ENCODE assay signal across 14 cellular contexts in genomic region chr7:64890761-64891666, GRCh38. TPM values are rescaled to one million over a fixed set of nuclear protein-coding genes. Genes with fewer than 3 reads are reported as not detected.
DNase-seq lines count a peak whose midpoint lies in the region; ATAC-seq and TF ChIP-seq lines count a peak whose summit lies in the region.
"Had no signal": no experiment of that assay in that cellular context is flagged by ENCODE, and none has a peak within 500 bp of the region (broad histone marks: within the 10 kb centered on the region; RNA-seq: fewer than 3 reads in every experiment).

No MANE protein-coding gene starts in this region.

- DNase-seq in CD8-positive, alpha-beta memory T cell = no peak
- DNase-seq in NCI-H446 (lab: John Stamatoyannopoulos, UW) = peak; percentile 33 to 68
- peak; percentile 72 for DNase-seq in coronary artery (ENCODE audit: low spot score)
- peak; percentile 87 for DNase-seq in osteoblast (ENCODE audit: insufficient read length, low spot score, missing footprints)
- DNase-seq in colonic mucosa = no peak
- no peak for DNase-seq in nephron progenitor cell
- DNase-seq in Kasumi-1 (lab: John Stamatoyannopoulos, UW) = no peak
- DNase-seq: effector memory CD8-positive, alpha-beta T cell; heart right ventricle; NCI-H226 had no signal

- no peak overlapping the region for H3K4me2 ChIP-seq in osteoblast (ENCODE audit: insufficient read depth, low read length)
- H3K4me2 ChIP-seq: BLaER1 treated with 17β-estradiol and CSF1 and Interleukin-3, amounts not matched to agents 10 nM and 100 nM had no signal

- peaks cover 0 to 6% (median 2%) of the 10 kb centered on the region in 3 donors for H3K36me3 Mint-ChIP-seq in CD8-positive, alpha-beta memory T cell
- no peaks in the 10 kb centered on the region for H3K36me3 Mint-ChIP-seq in nephron progenitor cell (ENCODE audit: low read depth)

- H3K9me3 Mint-ChIP-seq in CD8-positive, alpha-beta memory T cell = no peaks in the 10 kb centered on the region
- no peaks in the 10 kb centered on the region for H3K9me3 Mint-ChIP-seq in nephron progenitor cell
- H3K9me3 Mint-ChIP-seq: effector memory CD8-positive, alpha-beta T cell had no signal

- H3K9ac ChIP-seq in colonic mucosa (ENCODE audit: low read depth in 2 of 2, low read length in 2 of 2) = no peak overlapping the region
- H3K9ac ChIP-seq: BLaER1 treated with 17β-estradiol and CSF1 and Interleukin-3, amounts not matched to agents 10 nM and 100 nM had no signal

- no peaks in the 10 kb centered on the region for H3K4me1 ChIP-seq in CD8-positive, alpha-beta memory T cell (ENCODE audit: insufficient read depth, low read length)
- H3K4me1 ChIP-seq in osteoblast (ENCODE audit: insufficient read depth, low read length) (peaks cover 10% of the 10 kb centered on the region), colonic mucosa (no peaks in the 10 kb centered on the region)
- H3K4me1 ChIP-seq: BLaER1 treated with 17β-estradiol and CSF1 and Interleukin-3, amounts not matched to agents 10 nM and 100 nM had no signal

- intact Hi-C loops in colonic mucosa (cut with DNase I) = no loop called here

- H3K9me3 ChIP-seq in CD8-positive, alpha-beta memory T cell (ENCODE audit: low read length) = no peaks in the 10 kb centered on the region
- no peaks in the 10 kb centered on the region for H3K9me3 ChIP-seq in osteoblast (ENCODE audit: low read depth, low read length)
- H3K9me3 ChIP-seq in colonic mucosa = no peaks in the 10 kb centered on the region
- H3K9me3 ChIP-seq: heart right ventricle had no signal

- no peaks in the 10 kb centered on the region for H4K20me1 ChIP-seq in osteoblast (ENCODE audit: insufficient read depth, low read length)
- H4K20me1 ChIP-seq: BLaER1 treated with 17β-estradiol and CSF1 and Interleukin-3, amounts not matched to agents 10 nM and 100 nM had no signal

- no peak overlapping the region for H2AFZ ChIP-seq in osteoblast (ENCODE audit: low read length)

- H3K27ac Mint-ChIP-seq in CD8-positive, alpha-beta memory T cell = no peak overlapping the region
- no peak overlapping the region for H3K27ac Mint-ChIP-seq in nephron progenitor cell
- H3K27ac Mint-ChIP-seq: effector memory CD8-positive, alpha-beta T cell had no signal

- H3K4me3 Mint-ChIP-seq in CD8-positive, alpha-beta memory T cell = peak overlapping the region in 1 of 7 donors; percentile 24
- no peak overlapping the region for H3K4me3 Mint-ChIP-seq in nephron progenitor cell
- H3K4me3 Mint-ChIP-seq: effector memory CD8-positive, alpha-beta T cell had no signal

- no peak for ATAC-seq in HG03354 (IDR thresholded peaks at IDR 0.05; ENCODE audit: poor library complexity, severe bottlenecking, unreplicated experiment)
- ATAC-seq: effector memory CD8-positive, alpha-beta T cell; Panc1 had no signal

- POLR2A ChIA-PET in CD8-positive, alpha-beta memory T cell (lab: Charles Lee) = no interaction called here

- H3K79me2 ChIP-seq in osteoblast (ENCODE audit: insufficient read depth, low read length) = no peaks in the 10 kb centered on the region

- H3K27ac ChIP-seq in CD8-positive, alpha-beta memory T cell (ENCODE audit: low read depth, low read length) = peak overlapping the region; percentile 9
- peak overlapping the region in 1 of 2 donors; percentile 34 for H3K27ac ChIP-seq in coronary artery
- no peak overlapping the region for H3K27ac ChIP-seq in osteoblast (ENCODE audit: low read depth, low read length)
- no peak overlapping the region for H3K27ac ChIP-seq in colonic mucosa
- H3K27ac ChIP-seq: BLaER1 treated with 17β-estradiol and CSF1 and Interleukin-3, amounts not matched to agents 10 nM and 100 nM; heart right ventricle had no signal

- H3K4me1 Mint-ChIP-seq in CD8-positive, alpha-beta memory T cell = peaks cover 10 to 23% (median 11%) of the 10 kb centered on the region in 3 donors
- peaks cover 14% of the 10 kb centered on the region for H3K4me1 Mint-ChIP-seq in nephron progenitor cell

- peaks cover 39% of the 10 kb centered on the region in 2 donors for H3K27me3 Mint-ChIP-seq in CD8-positive, alpha-beta memory T cell
- peaks cover 72% of the 10 kb centered on the region for H3K27me3 Mint-ChIP-seq in nephron progenitor cell (ENCODE audit: low read depth, poor library complexity)

- no peak overlapping the region for H3K4me3 ChIP-seq in CD8-positive, alpha-beta memory T cell (ENCODE audit: low read length)
- no peak overlapping the region for H3K4me3 ChIP-seq in coronary artery
- H3K4me3 ChIP-seq in osteoblast (ENCODE audit: insufficient read depth, low read length) = no peak overlapping the region
- no peak overlapping the region for H3K4me3 ChIP-seq in colonic mucosa
- H3K4me3 ChIP-seq: BLaER1 treated with 17β-estradiol and CSF1 and Interleukin-3, amounts not matched to agents 10 nM and 100 nM; heart right ventricle; lung had no signal

- H3K36me3 ChIP-seq in CD8-positive, alpha-beta memory T cell (ENCODE audit: insufficient read depth, low read length) = no peaks in the 10 kb centered on the region
- H3K36me3 ChIP-seq in osteoblast (ENCODE audit: insufficient read depth, low read length) (no peaks in the 10 kb centered on the region), colonic mucosa (no peaks in the 10 kb centered on the region)
- H3K36me3 ChIP-seq: BLaER1 treated with 17β-estradiol and CSF1 and Interleukin-3, amounts not matched to agents 10 nM and 100 nM; heart right ventricle had no signal

- H3K27me3 ChIP-seq in CD8-positive, alpha-beta memory T cell (ENCODE audit: insufficient read depth, low read length, poor library complexity, severe bottlenecking) = no peaks in the 10 kb centered on the region
- H3K27me3 ChIP-seq in osteoblast (ENCODE audit: insufficient read depth, low read length) (no peaks in the 10 kb centered on the region), colonic mucosa (no peaks in the 10 kb centered on the region)

- TF ChIP-seq CTCF in coronary artery (IDR thresholded peaks at IDR 0.05) (no peak), osteoblast (IDR thresholded peaks at IDR 0.05; ENCODE audit: extremely low read depth, low read depth, low read length) (no peak), colonic mucosa (IDR thresholded peaks at IDR 0.05) (no peak), nephron progenitor cell (IDR thresholded peaks at IDR 0.05) (no peak)

- CTCF ChIA-PET in CD8-positive, alpha-beta memory T cell (lab: Charles Lee) = no interaction called here

RNA-seq across cellular contexts. Expression of gene ZNF273, which starts 12.1 kb away (rescaled TPM):
- 1 to 10 TPM; 6.8 to 7.1 TPM for total RNA-seq in CD8-positive, alpha-beta memory T cell
- 3.1 TPM for polyA plus RNA-seq in CD8-positive, alpha-beta memory T cell
- total RNA-seq in osteoblast = 5.1 and 7.1 TPM in 2 replicates
- 1 to 10 TPM; 5.0 to 7.1 TPM for total RNA-seq in colonic mucosa

Comparison
In these comparisons a context has a peak if more than half of its experiments do, and no peak if none do; other contexts are left out.
1. DNase-seq: peak in NCI-H446 (2 of 2), coronary artery (single experiment) and osteoblast (single experiment); none in CD8-positive, alpha-beta memory T cell (0 of 5), colonic mucosa (single experiment), nephron progenitor cell (single experiment) and Kasumi-1 (0 of 2).